ENCODE assay signal across 22 cellular contexts in genomic region chr11:107732327-107733051, GRCh38. TPM values are rescaled to one million over a fixed set of nuclear protein-coding genes. Genes with fewer than 3 reads are reported as not detected.
A peak's percentile ranks its signal among the peaks of the same experiment; 100 is the strongest.
DNase-seq lines count a peak whose midpoint lies in the region; ATAC-seq and TF ChIP-seq lines count a peak whose summit lies in the region.
"Had no signal": no experiment of that assay in that cellular context is flagged by ENCODE, and none has a peak within 500 bp of the region (broad histone marks: within the 10 kb centered on the region; RNA-seq: fewer than 3 reads in every experiment).

No MANE protein-coding gene starts in this region.

- H3K36me3 ChIP-seq in A673 (ENCODE audit: insufficient read depth, low read length, poor library complexity, severe bottlenecking), result no peaks in the 10 kb centered on the region
- H3K36me3 ChIP-seq: gastroesophageal sphincter, thyroid gland had no signal

- peak; percentile 61 for DNase-seq in fibroblast of mammary gland (ENCODE audit: low read depth)
- DNase-seq in A673 (ENCODE audit: low spot score), result no peak
- DNase-seq in UCSD-AML1 (lab: John Stamatoyannopoulos, UW; ENCODE audit: unreplicated experiment), result no peak
- no peak for DNase-seq in T-helper 2 cell treated with Interferon-gamma antibody and Interleukin-4, amounts not matched to agents 5 μg/mL and 100 μg/mL, for 36 hours (ENCODE audit: low spot score)
- DNase-seq in HEK293T (ENCODE audit: extremely low spot score), result no peak
- DNase-seq: activated CD4-positive, alpha-beta T cell treated with anti-CD3 and anti-CD28 coated beads for 48 hours; activated T-cell treated with anti-CD3 and anti-CD28 coated beads, Interleukin-2, amount 50 U/mL, for 1 hour; cerebellar nuclear complex; DMS79; mesendoderm; NCI-H2081 treated with DMSO at 0.1 percent for 48 hours; NCI-H774; nucleus accumbens; SHP77 treated with DMSO at 0.1 percent for 48 hours; stimulated activated CD4-positive, alpha-beta T cell treated with anti-CD3 and anti-CD28 coated beads, Interleukin-4, amount 100 ng/mL, for 1 hour; T1000; thyroid gland had no signal

- peaks cover 10% of the 10 kb centered on the region for H3K4me1 ChIP-seq in A673 (ENCODE audit: insufficient read depth, low read length, poor library complexity, severe bottlenecking)
- H3K4me1 ChIP-seq: gastroesophageal sphincter, thyroid gland had no signal

- H3K9me3 Mint-ChIP-seq in T-helper 2 cell treated with Interferon-gamma antibody and Interleukin-4, amounts not matched to agents 5 μg/mL and 100 μg/mL, for 36 hours, result no peaks in the 10 kb centered on the region
- H3K9me3 Mint-ChIP-seq: CD14-positive monocyte had no signal

- peak overlapping the region; percentile 11 for H3K4me3 ChIP-seq in fibroblast of mammary gland (ENCODE audit: control insufficient read depth, low read depth, low read length)
- no peak overlapping the region for H3K4me3 ChIP-seq in A673 (ENCODE audit: low read depth, low read length, poor library complexity, severe bottlenecking)
- H3K4me3 ChIP-seq: gastroesophageal sphincter, thyroid gland had no signal

- no peaks in the 10 kb centered on the region for H3K4me1 Mint-ChIP-seq in T-helper 2 cell treated with Interferon-gamma antibody and Interleukin-4, amounts not matched to agents 5 μg/mL and 100 μg/mL, for 36 hours (ENCODE audit: low read depth)
- H3K4me1 Mint-ChIP-seq: CD14-positive monocyte had no signal

- no peak for TF ChIP-seq CTCF in fibroblast of mammary gland (conservative IDR thresholded peaks at IDR 0.05; ENCODE audit: control insufficient read depth, insufficient read depth, low read depth, low read length)
- no peak for TF ChIP-seq CTCF in A673 (conservative IDR thresholded peaks at IDR 0.05; ENCODE audit: low read depth, low read length)

- peaks cover 11% of the 10 kb centered on the region for H3K27me3 Mint-ChIP-seq in T-helper 2 cell treated with Interferon-gamma antibody and Interleukin-4, amounts not matched to agents 5 μg/mL and 100 μg/mL, for 36 hours (ENCODE audit: low read depth)

- no TSS peak for BruUV-seq in A673 (replicated peaks; lab: Mats Ljungman, UMichigan)

- H3K27me3 ChIP-seq in A673 (replicated peaks; ENCODE audit: insufficient read depth, low read depth, low read length, poor library complexity), result peaks cover 6% of the 10 kb centered on the region
- H3K27me3 ChIP-seq: gastroesophageal sphincter, thyroid gland had no signal

- no peak overlapping the region for H3K27ac ChIP-seq in A673 (ENCODE audit: low read depth, low read length, poor library complexity, severe bottlenecking)
- H3K27ac ChIP-seq: gastroesophageal sphincter, thyroid gland had no signal

- no peak overlapping the region for H3K27ac Mint-ChIP-seq in T-helper 2 cell treated with Interferon-gamma antibody and Interleukin-4, amounts not matched to agents 5 μg/mL and 100 μg/mL, for 36 hours
- H3K27ac Mint-ChIP-seq: CD14-positive monocyte had no signal

- peak; percentile 56 for ATAC-seq in GM18858 (IDR thresholded peaks at IDR 0.05; ENCODE audit: unreplicated experiment)
- ATAC-seq in GM21717 (IDR thresholded peaks at IDR 0.05; ENCODE audit: unreplicated experiment), result peak; percentile 88
- ATAC-seq in HG03280 (IDR thresholded peaks at IDR 0.05; ENCODE audit: unreplicated experiment), result peak; percentile 56
- ATAC-seq: gastroesophageal sphincter had no signal

- H3K36me3 Mint-ChIP-seq in T-helper 2 cell treated with Interferon-gamma antibody and Interleukin-4, amounts not matched to agents 5 μg/mL and 100 μg/mL, for 36 hours (ENCODE audit: low read depth), result no peaks in the 10 kb centered on the region
- H3K36me3 Mint-ChIP-seq: CD14-positive monocyte had no signal

- H3K4me3 Mint-ChIP-seq in T-helper 2 cell treated with Interferon-gamma antibody and Interleukin-4, amounts not matched to agents 5 μg/mL and 100 μg/mL, for 36 hours, result no peak overlapping the region

- intact Hi-C loops in A673 (cut with micrococcal nuclease; ENCODE audit: unreplicated experiment), result no loop called here

- CTCF ChIA-PET in A673 (lab: Charles Lee) (no interaction called here), HEK293T (lab: Yijun Ruan, JAX) (no interaction called here)

- POLR2A ChIA-PET in A673 (lab: Charles Lee; ENCODE audit: low non-redundant PET), result no interaction called here
- POLR2A ChIA-PET in HEK293T (lab: Yijun Ruan, JAX), result no interaction called here

- H3K9me3 ChIP-seq in A673 (ENCODE audit: low read depth, low read length, poor library complexity, severe bottlenecking), result no peaks in the 10 kb centered on the region
- H3K9me3 ChIP-seq: gastroesophageal sphincter, thyroid gland had no signal

TF ChIP-seq in HEK293T, 16 proteins besides CTCF, POLR2A, EP300 and RAD21:
- no peak for TF ChIP-seq CTBP1 (IDR thresholded peaks at IDR 0.05; ENCODE audit: borderline replicate concordance)
- TF ChIP-seq, protein P1, sequence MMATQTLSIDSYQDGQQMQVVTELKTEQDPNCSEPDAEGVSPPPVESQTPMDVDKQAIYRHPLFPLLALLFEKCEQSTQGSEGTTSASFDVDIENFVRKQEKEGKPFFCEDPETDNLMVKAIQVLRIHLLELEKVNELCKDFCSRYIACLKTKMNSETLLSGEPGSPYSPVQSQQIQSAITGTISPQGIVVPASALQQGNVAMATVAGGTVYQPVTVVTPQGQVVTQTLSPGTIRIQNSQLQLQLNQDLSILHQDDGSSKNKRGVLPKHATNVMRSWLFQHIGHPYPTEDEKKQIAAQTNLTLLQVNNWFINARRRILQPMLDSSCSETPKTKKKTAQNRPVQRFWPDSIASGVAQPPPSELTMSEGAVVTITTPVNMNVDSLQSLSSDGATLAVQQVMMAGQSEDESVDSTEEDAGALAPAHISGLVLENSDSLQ (IDR thresholded peaks at IDR 0.05), result no peak

RNA-seq across cellular contexts. Expression of gene SLN, which starts 20.6 kb away (rescaled TPM):
- 0.58 and 1.1 TPM in 2 replicates for total RNA-seq in A673 (2021)
- total RNA-seq: thyroid gland had no signal
